Comparison of ENCODE assay signal across 1 cellular context in the genomic region with DNA sequence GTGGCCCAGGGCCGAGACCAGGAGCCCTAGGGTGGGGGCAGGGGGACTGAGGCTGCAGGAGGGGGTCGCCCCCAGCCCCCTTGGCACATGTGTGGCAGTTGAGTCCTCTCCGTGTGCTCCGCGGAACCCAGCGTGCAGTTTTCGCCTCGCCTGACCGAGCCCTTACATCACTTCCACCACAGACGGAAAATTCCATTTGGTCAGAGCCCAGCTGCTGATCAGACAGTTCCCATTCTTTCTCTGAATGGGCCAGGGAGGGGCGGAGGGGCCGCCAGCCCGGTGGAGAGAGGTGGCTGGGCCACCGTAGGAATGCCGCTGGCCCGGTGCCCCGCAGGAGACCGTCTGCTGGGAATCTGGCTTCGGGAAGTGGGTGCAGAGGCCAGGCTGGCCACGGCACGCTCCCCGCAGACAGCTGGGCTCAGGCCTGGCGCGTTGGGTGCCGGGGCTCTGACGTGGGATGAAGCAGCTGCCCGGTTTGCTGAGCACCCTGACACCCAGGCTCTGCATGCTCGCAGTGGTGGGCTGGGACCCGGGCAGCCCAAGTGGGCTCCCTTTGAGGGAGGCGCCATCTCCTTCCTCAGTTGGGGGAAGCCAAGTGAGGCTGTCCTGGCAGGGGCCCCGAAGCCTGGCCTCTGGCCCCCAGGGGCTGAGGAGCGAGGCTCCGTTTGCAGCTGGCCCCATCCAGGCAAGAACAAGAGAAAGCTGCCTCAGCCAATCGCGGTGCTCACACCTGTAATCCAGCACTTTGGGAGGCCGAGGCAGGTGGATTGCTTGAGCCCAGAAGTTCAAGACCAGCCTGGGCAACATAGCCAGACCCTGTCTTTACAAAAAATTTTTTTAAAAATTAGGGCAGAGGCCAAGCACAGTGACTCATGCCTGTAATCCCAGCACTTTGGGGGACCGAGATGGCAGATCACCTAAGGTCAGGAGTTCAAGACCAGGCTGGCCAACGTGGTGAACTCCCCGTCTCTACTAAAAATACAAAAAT.
A peak's percentile ranks its signal among the peaks of the same experiment; 100 is the strongest.
TF ChIP-seq lines count a peak whose summit lies in the region.

No MANE protein-coding gene starts in this region.

TF ChIP-seq in SK-N-SH treated with all-trans-retinoic acid at 6 μM for 48 hours, 23 proteins besides CTCF, POLR2A, EP300 and RAD21 (continued from another document):
- TF ChIP-seq TCF4 (CRISPR knock-in tag; IDR thresholded peaks at IDR 0.05; ENCODE audit: borderline replicate concordance), result 0 out of 2 replicates have a peak, but pooled peaks have one; percentile 14
- no peak for TF ChIP-seq BACH2 (CRISPR knock-in tag; IDR thresholded peaks at IDR 0.05; ENCODE audit: borderline replicate concordance)
- no peak for TF ChIP-seq RARB (CRISPR knock-in tag; IDR thresholded peaks at IDR 0.05)
- TF ChIP-seq CSDC2 (CRISPR knock-in tag; IDR thresholded peaks at IDR 0.05), result 0 out of 2 replicates have a peak, but pooled peaks have one; percentile 47
- TF ChIP-seq, protein P1, sequence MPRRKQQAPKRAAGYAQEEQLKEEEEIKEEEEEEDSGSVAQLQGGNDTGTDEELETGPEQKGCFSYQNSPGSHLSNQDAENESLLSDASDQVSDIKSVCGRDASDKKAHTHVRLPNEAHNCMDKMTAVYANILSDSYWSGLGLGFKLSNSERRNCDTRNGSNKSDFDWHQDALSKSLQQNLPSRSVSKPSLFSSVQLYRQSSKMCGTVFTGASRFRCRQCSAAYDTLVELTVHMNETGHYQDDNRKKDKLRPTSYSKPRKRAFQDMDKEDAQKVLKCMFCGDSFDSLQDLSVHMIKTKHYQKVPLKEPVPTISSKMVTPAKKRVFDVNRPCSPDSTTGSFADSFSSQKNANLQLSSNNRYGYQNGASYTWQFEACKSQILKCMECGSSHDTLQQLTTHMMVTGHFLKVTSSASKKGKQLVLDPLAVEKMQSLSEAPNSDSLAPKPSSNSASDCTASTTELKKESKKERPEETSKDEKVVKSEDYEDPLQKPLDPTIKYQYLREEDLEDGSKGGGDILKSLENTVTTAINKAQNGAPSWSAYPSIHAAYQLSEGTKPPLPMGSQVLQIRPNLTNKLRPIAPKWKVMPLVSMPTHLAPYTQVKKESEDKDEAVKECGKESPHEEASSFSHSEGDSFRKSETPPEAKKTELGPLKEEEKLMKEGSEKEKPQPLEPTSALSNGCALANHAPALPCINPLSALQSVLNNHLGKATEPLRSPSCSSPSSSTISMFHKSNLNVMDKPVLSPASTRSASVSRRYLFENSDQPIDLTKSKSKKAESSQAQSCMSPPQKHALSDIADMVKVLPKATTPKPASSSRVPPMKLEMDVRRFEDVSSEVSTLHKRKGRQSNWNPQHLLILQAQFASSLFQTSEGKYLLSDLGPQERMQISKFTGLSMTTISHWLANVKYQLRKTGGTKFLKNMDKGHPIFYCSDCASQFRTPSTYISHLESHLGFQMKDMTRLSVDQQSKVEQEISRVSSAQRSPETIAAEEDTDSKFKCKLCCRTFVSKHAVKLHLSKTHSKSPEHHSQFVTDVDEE (CRISPR knock-in tag; IDR thresholded peaks at IDR 0.05), result peak; percentile 91; the same call in 1 of the 2 replicates
- TF ChIP-seq, protein P2, sequence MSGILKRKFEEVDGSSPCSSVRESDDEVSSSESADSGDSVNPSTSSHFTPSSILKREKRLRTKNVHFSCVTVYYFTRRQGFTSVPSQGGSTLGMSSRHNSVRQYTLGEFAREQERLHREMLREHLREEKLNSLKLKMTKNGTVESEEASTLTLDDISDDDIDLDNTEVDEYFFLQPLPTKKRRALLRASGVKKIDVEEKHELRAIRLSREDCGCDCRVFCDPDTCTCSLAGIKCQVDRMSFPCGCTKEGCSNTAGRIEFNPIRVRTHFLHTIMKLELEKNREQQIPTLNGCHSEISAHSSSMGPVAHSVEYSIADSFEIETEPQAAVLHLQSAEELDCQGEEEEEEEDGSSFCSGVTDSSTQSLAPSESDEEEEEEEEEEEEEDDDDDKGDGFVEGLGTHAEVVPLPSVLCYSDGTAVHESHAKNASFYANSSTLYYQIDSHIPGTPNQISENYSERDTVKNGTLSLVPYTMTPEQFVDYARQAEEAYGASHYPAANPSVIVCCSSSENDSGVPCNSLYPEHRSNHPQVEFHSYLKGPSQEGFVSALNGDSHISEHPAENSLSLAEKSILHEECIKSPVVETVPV (CRISPR knock-in tag; IDR thresholded peaks at IDR 0.05), result no peak
- peak; percentile 28; the same call in 1 of the 2 replicates for TF ChIP-seq ISL1 (CRISPR knock-in tag; IDR thresholded peaks at IDR 0.05)
